13 cellular contexts compared by ENCODE assay signal in the genomic region with DNA sequence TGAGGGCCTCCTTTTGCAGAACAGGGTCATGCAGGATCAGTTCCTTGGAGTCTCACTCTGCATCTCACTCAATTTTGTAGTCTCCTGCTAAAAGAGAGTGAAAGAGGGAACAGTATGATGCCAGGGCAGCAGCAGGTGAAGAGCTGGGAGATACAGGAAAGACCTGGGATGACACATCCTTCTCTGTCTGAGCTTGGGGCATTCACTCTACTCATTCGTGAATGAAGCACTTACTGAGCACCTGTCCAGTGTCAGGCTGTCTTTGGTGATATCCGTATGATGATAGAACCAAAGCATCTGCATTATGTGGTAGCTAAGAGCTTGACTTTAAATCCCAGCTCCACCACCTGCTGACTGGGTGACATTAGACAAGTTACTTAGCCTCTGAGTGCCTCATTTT. TPM values are rescaled to one million over a fixed set of nuclear protein-coding genes. Genes with fewer than 3 reads are reported as not detected.
A peak's percentile ranks its signal among the peaks of the same experiment; 100 is the strongest.
DNase-seq lines count a peak whose midpoint lies in the region; ATAC-seq and TF ChIP-seq lines count a peak whose summit lies in the region.
"Had no signal": no experiment of that assay in that cellular context is flagged by ENCODE, and none has a peak within 500 bp of the region (broad histone marks: within the 10 kb centered on the region; RNA-seq: fewer than 3 reads in every experiment).

No MANE protein-coding gene starts in this region.

- WGBS in esophagus, 2 donors = 43 to 52% methylated on average over 2 of the region's 2 CpGs

- DNase-seq in activated CD4-positive, alpha-beta memory T cell treated with anti-CD3 and anti-CD28 coated beads for 36 hours = no peak
- DNase-seq in activated CD4-positive, alpha-beta memory T cell treated with anti-CD3 and anti-CD28 coated beads, Interleukin-2, amount 10 ng/mL, durations not matched to agents 7 days and 5 days = no peak
- no peak for DNase-seq in PC-9
- no peak for DNase-seq in OCI-M1 (lab: John Stamatoyannopoulos, UW)
- DNase-seq in mucosa of gallbladder (ENCODE audit: low spot score) = no peak
- DNase-seq in dermis blood vessel endothelial cell = no peak
- DNase-seq: activated CD4-positive, alpha-beta T cell treated with anti-CD3 and anti-CD28 coated beads, Interleukin-2, amount 50 U/mL, for 48 hours; activated naive CD8-positive, alpha-beta T cell treated with anti-CD3 and anti-CD28 coated beads, Interleukin-2, amount 10 ng/mL, durations not matched to agents 7 days and 5 days; EL; NCI-H1694; occipital lobe had no signal

- H3K4me3 Mint-ChIP-seq in activated CD4-positive, alpha-beta memory T cell treated with anti-CD3 and anti-CD28 coated beads for 36 hours = no peak overlapping the region
- no peak overlapping the region for H3K4me3 Mint-ChIP-seq in activated CD4-positive, alpha-beta memory T cell treated with anti-CD3 and anti-CD28 coated beads, Interleukin-2, amount 10 ng/mL, durations not matched to agents 7 days and 5 days
- no peak overlapping the region for H3K4me3 Mint-ChIP-seq in stimulated activated memory B cell treated with anti-CD40 and anti-IgM and Interleukin-4, amounts not matched to agents 10 μg/mL and 1 μg/mL and 100 μg/mL, for 72 hours
- H3K4me3 Mint-ChIP-seq: activated naive CD8-positive, alpha-beta T cell treated with anti-CD3 and anti-CD28 coated beads, Interleukin-2, amount 10 ng/mL, durations not matched to agents 7 days and 5 days had no signal

- H2AFZ ChIP-seq in PC-9 = no peak overlapping the region

- peak overlapping the region; percentile 29 for H3K27ac Mint-ChIP-seq in activated CD4-positive, alpha-beta memory T cell treated with anti-CD3 and anti-CD28 coated beads for 36 hours
- no peak overlapping the region for H3K27ac Mint-ChIP-seq in activated CD4-positive, alpha-beta memory T cell treated with anti-CD3 and anti-CD28 coated beads, Interleukin-2, amount 10 ng/mL, durations not matched to agents 7 days and 5 days
- peak overlapping the region; percentile 42 for H3K27ac Mint-ChIP-seq in stimulated activated memory B cell treated with anti-CD40 and anti-IgM and Interleukin-4, amounts not matched to agents 10 μg/mL and 1 μg/mL and 100 μg/mL, for 72 hours
- H3K27ac Mint-ChIP-seq: activated naive CD8-positive, alpha-beta T cell treated with anti-CD3 and anti-CD28 coated beads, Interleukin-2, amount 10 ng/mL, durations not matched to agents 7 days and 5 days had no signal

- peaks cover 71% of the 10 kb centered on the region for H3K4me1 Mint-ChIP-seq in activated CD4-positive, alpha-beta memory T cell treated with anti-CD3 and anti-CD28 coated beads for 36 hours (ENCODE audit: low read depth)
- H3K4me1 Mint-ChIP-seq in activated CD4-positive, alpha-beta memory T cell treated with anti-CD3 and anti-CD28 coated beads, Interleukin-2, amount 10 ng/mL, durations not matched to agents 7 days and 5 days = peaks cover 56% of the 10 kb centered on the region
- peaks cover 62% of the 10 kb centered on the region for H3K4me1 Mint-ChIP-seq in stimulated activated memory B cell treated with anti-CD40 and anti-IgM and Interleukin-4, amounts not matched to agents 10 μg/mL and 1 μg/mL and 100 μg/mL, for 72 hours

- H3K79me2 ChIP-seq in PC-9 (ENCODE audit: low read depth) = peaks cover 97% of the 10 kb centered on the region

- no peak for TF ChIP-seq CTCF in PC-9 (conservative IDR thresholded peaks at IDR 0.05)

- peaks cover 50% of the 10 kb centered on the region for H3F3A ChIP-seq in PC-9 (ENCODE audit: insufficient read depth, low read depth)

- peak overlapping the region; percentile 3; the same call in 1 of the 2 replicates for H3K4me2 ChIP-seq in PC-9

- H3K9me3 ChIP-seq in PC-9 (ENCODE audit: insufficient read depth, low read depth) (no peaks in the 10 kb centered on the region), esophagus (ENCODE audit: control insufficient read depth in 2 of 2, insufficient read depth in 1 of 2, low read depth in 1 of 2, low read length in 1 of 2) (no peaks in the 10 kb centered on the region)

- no peak for ATAC-seq in stimulated activated memory B cell treated with anti-CD40 and anti-IgM and Interleukin-4, amounts not matched to agents 10 μg/mL and 1 μg/mL and 100 μg/mL, for 72 hours

- no peak overlapping the region for H3K27ac ChIP-seq in PC-9
- H3K27ac ChIP-seq in esophagus (ENCODE audit: low read depth in 2 of 2, low read length in 1 of 2) = peak overlapping the region; percentile 79 to 93

- no peaks in the 10 kb centered on the region for H3K9me3 Mint-ChIP-seq in activated CD4-positive, alpha-beta memory T cell treated with anti-CD3 and anti-CD28 coated beads for 36 hours
- no peaks in the 10 kb centered on the region for H3K9me3 Mint-ChIP-seq in activated CD4-positive, alpha-beta memory T cell treated with anti-CD3 and anti-CD28 coated beads, Interleukin-2, amount 10 ng/mL, durations not matched to agents 7 days and 5 days
- H3K9me3 Mint-ChIP-seq in stimulated activated memory B cell treated with anti-CD40 and anti-IgM and Interleukin-4, amounts not matched to agents 10 μg/mL and 1 μg/mL and 100 μg/mL, for 72 hours = no peaks in the 10 kb centered on the region
- H3K9me3 Mint-ChIP-seq: activated naive CD8-positive, alpha-beta T cell treated with anti-CD3 and anti-CD28 coated beads, Interleukin-2, amount 10 ng/mL, durations not matched to agents 7 days and 5 days had no signal

- intact Hi-C loops in activated CD4-positive, alpha-beta memory T cell treated with anti-CD3 and anti-CD28 coated beads for 36 hours (cut with micrococcal nuclease) = no loop called here
- intact Hi-C loops in PC-9 (cut with micrococcal nuclease; ENCODE audit: unreplicated experiment) = no loop called here

- no TSS peak for BruUV-seq in PC-9 (replicated peaks; lab: Mats Ljungman, UMichigan)

- POLR2A ChIA-PET in activated CD4-positive, alpha-beta memory T cell treated with anti-CD3 and anti-CD28 coated beads for 36 hours (lab: Charles Lee) = interaction anchor here (0.5 kb wide), 1 partner anchor 80 kb away, joined by 3 read pairs; no protein-coding TSS in a partner anchor
- POLR2A ChIA-PET in activated CD4-positive, alpha-beta memory T cell treated with anti-CD3 and anti-CD28 coated beads, Interleukin-2, amount 10 ng/mL, durations not matched to agents 7 days and 5 days (lab: Charles Lee) = interaction anchor here (1.0 to 7.5 kb wide), 3 partner anchors 14 to 93 kb away, joined by 3 to 82 read pairs (median 5); a partner anchor contains a TSS
- POLR2A ChIA-PET in PC-9 (lab: Charles Lee; ENCODE audit: unreplicated experiment) = interaction anchor here (0.5 to 0.7 kb wide), 2 partner anchors 48 to 71 kb away, joined by 3 to 4 read pairs; no protein-coding TSS in a partner anchor

- peaks cover 9% of the 10 kb centered on the region; the same call in 1 of the 2 replicates for H4K20me1 ChIP-seq in PC-9 (ENCODE audit: insufficient read depth)

- peaks cover 26% of the 10 kb centered on the region for H3K36me3 Mint-ChIP-seq in activated CD4-positive, alpha-beta memory T cell treated with anti-CD3 and anti-CD28 coated beads for 36 hours
- H3K36me3 Mint-ChIP-seq in activated CD4-positive, alpha-beta memory T cell treated with anti-CD3 and anti-CD28 coated beads, Interleukin-2, amount 10 ng/mL, durations not matched to agents 7 days and 5 days (ENCODE audit: low read depth) = peaks cover 41% of the 10 kb centered on the region
- H3K36me3 Mint-ChIP-seq in stimulated activated memory B cell treated with anti-CD40 and anti-IgM and Interleukin-4, amounts not matched to agents 10 μg/mL and 1 μg/mL and 100 μg/mL, for 72 hours = peaks cover 24% of the 10 kb centered on the region

- H3K4me1 ChIP-seq in PC-9 (replicated peaks; ENCODE audit: insufficient read depth) = peaks cover 66% of the 10 kb centered on the region
- peaks cover 3 to 12% of the 10 kb centered on the region in 2 donors for H3K4me1 ChIP-seq in esophagus (ENCODE audit: control insufficient read depth in 2 of 2, insufficient read depth in 2 of 2, low read length in 1 of 2)

- H3K27me3 Mint-ChIP-seq in activated CD4-positive, alpha-beta memory T cell treated with anti-CD3 and anti-CD28 coated beads for 36 hours = no peaks in the 10 kb centered on the region
- no peaks in the 10 kb centered on the region for H3K27me3 Mint-ChIP-seq in activated CD4-positive, alpha-beta memory T cell treated with anti-CD3 and anti-CD28 coated beads, Interleukin-2, amount 10 ng/mL, durations not matched to agents 7 days and 5 days
- no peaks in the 10 kb centered on the region for H3K27me3 Mint-ChIP-seq in stimulated activated memory B cell treated with anti-CD40 and anti-IgM and Interleukin-4, amounts not matched to agents 10 μg/mL and 1 μg/mL and 100 μg/mL, for 72 hours
- H3K27me3 Mint-ChIP-seq: activated naive CD8-positive, alpha-beta T cell treated with anti-CD3 and anti-CD28 coated beads, Interleukin-2, amount 10 ng/mL, durations not matched to agents 7 days and 5 days had no signal

- H3K4me3 ChIP-seq in PC-9 = no peak overlapping the region
- H3K4me3 ChIP-seq in esophagus (ENCODE audit: low read depth in 1 of 2, low read length in 2 of 2) = peak overlapping the region in 1 of 2 donors; percentile 25

- H3K36me3 ChIP-seq in PC-9 (ENCODE audit: low read depth) = peaks cover 17% of the 10 kb centered on the region
- peaks cover 0 to 4% of the 10 kb centered on the region in 2 donors for H3K36me3 ChIP-seq in esophagus (ENCODE audit: control insufficient read depth in 2 of 2, insufficient read depth in 2 of 2, low read length in 1 of 2)

- H3K27me3 ChIP-seq in PC-9 (ENCODE audit: insufficient read depth, low read depth) (no peaks in the 10 kb centered on the region), esophagus (ENCODE audit: control insufficient read depth in 1 of 2, insufficient read depth in 2 of 2, low read length in 2 of 2) (no peaks in the 10 kb centered on the region)

- no peaks in the 10 kb centered on the region for H3K9me2 ChIP-seq in PC-9 (ENCODE audit: insufficient read depth)

- CTCF ChIA-PET in activated CD4-positive, alpha-beta memory T cell treated with anti-CD3 and anti-CD28 coated beads for 36 hours (lab: Charles Lee) = interaction anchor here (1.2 to 2.2 kb wide), 4 partner anchors 10 to 101 kb away, joined by 3 to 17 read pairs (median 8); a partner anchor contains a TSS
- CTCF ChIA-PET in activated CD4-positive, alpha-beta memory T cell treated with anti-CD3 and anti-CD28 coated beads, Interleukin-2, amount 10 ng/mL, durations not matched to agents 7 days and 5 days (lab: Charles Lee) = interaction anchor here (0.9 to 1.7 kb wide), 5 partner anchors 10 to 100 kb away, joined by 3 to 7 read pairs (median 4); no protein-coding TSS in a partner anchor
- CTCF ChIA-PET in PC-9 (lab: Charles Lee) = interaction anchor here (0.6 kb wide), 1 partner anchor 12 kb away, joined by 6 read pairs; no protein-coding TSS in a partner anchor

RNA-seq across cellular contexts. Expression of a gene that starts 14.4 kb away (rescaled TPM):
- total RNA-seq in activated CD4-positive, alpha-beta memory T cell treated with anti-CD3 and anti-CD28 coated beads for 36 hours = 100 to 1,000 TPM; 131 to 137 TPM
- 100 to 1,000 TPM; 150 to 157 TPM for total RNA-seq in activated CD4-positive, alpha-beta memory T cell treated with anti-CD3 and anti-CD28 coated beads, Interleukin-2, amount 10 ng/mL, durations not matched to agents 7 days and 5 days
- 163 and 196 TPM in 2 replicates for total RNA-seq in PC-9 (2021)
- polyA plus RNA-seq in esophagus = 10 to 100 TPM; 66.4 to 76.4 TPM
- total RNA-seq in mucosa of gallbladder = 257 TPM
- 46.3 and 110 TPM in 2 replicates for total RNA-seq in dermis blood vessel endothelial cell

RNA-seq across cellular contexts. Expression of a gene that starts 46.8 kb away (rescaled TPM):
- total RNA-seq in activated CD4-positive, alpha-beta memory T cell treated with anti-CD3 and anti-CD28 coated beads for 36 hours = 10 to 100 TPM; 16.1 to 17.6 TPM
- total RNA-seq in activated CD4-positive, alpha-beta memory T cell treated with anti-CD3 and anti-CD28 coated beads, Interleukin-2, amount 10 ng/mL, durations not matched to agents 7 days and 5 days = 10 to 100 TPM; 17.9 to 20.3 TPM
- 29.0 and 33.3 TPM in 2 replicates for total RNA-seq in PC-9 (2021)
- 1 to 10 TPM; 1.5 to 1.9 TPM for polyA plus RNA-seq in esophagus
- 10.2 TPM for total RNA-seq in mucosa of gallbladder
- 6.1 and 6.3 TPM in 2 replicates for total RNA-seq in dermis blood vessel endothelial cell
